ENCODE assay signal across 7 cellular contexts in the genomic region with DNA sequence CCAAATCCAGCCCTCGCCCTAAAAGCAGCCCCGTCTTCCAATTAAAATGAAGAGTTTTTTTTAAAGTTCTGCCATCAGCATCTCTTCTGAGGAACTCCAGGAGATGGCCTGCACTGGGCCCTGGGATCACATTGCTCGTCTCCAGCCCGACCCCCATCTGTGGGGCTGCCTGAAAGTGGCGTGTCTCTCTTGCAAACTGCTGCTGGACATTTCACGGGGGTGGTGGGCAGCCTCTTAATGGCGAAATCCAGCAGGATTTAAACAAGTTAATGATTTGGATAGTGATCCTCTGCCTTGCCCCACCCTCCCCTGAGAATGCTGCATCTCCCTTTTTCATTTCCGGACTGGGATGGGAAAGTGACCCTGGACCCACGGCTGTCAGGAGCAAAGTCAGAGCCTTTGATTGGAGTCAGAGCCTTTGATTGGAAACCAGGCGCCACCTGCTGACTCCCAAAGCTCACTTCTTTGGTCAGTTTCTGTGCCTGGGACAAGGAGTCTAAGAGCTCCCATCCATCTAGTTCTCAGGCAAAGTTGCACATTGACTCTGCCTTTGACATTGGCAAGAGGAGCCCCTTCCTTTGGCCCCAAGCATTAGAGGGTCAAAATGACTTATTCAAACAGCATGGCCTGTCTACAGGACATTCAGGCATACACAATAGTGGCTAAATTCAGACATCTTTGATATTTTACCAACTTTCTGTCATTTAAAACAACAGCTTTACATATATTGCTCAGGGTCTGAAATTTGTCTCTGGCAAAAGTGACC.
A peak's percentile ranks its signal among the peaks of the same experiment; 100 is the strongest.
DNase-seq lines count a peak whose midpoint lies in the region; ATAC-seq and TF ChIP-seq lines count a peak whose summit lies in the region.

No MANE protein-coding gene starts in this region.

- no peak for TF ChIP-seq POLR2A in esophagus muscularis mucosa (IDR thresholded peaks at IDR 0.05; ENCODE audit: low read depth)

- intact Hi-C loops in esophagus muscularis mucosa (cut with DNase I) = loop anchor here (5.0 kb wide), 2 partner anchors 225 to 555 kb away; no protein-coding TSS in a partner anchor

- no peaks in the 10 kb centered on the region for H3K36me3 ChIP-seq in esophagus muscularis mucosa

- ATAC-seq in naive B cell (ENCODE audit: low read depth in 2 of 2) (no peak), HG03342 (IDR thresholded peaks at IDR 0.05; ENCODE audit: unreplicated experiment) (no peak)

- TF ChIP-seq CTCF in esophagus muscularis mucosa (IDR thresholded peaks at IDR 0.05) = peak; percentile 58 to 72 (median 68)

- in situ Hi-C loops in KBM-7 (cut with MboI; ENCODE audit: low pct_unique_long_range_greater_than_20kb, low sequenced_read_pairs) = loop anchor here (25.0 kb wide), 1 partner anchor 570 kb away; no protein-coding TSS in a partner anchor

- no peaks in the 10 kb centered on the region for H3K36me3 Mint-ChIP-seq in naive B cell

- no peak overlapping the region for H3K27ac Mint-ChIP-seq in naive B cell

- no peaks in the 10 kb centered on the region for H3K4me1 Mint-ChIP-seq in naive B cell

- no peak overlapping the region for H3K4me3 ChIP-seq in esophagus muscularis mucosa

- no peak overlapping the region for H3K4me3 Mint-ChIP-seq in naive B cell

- 63% methylated on average over 10 of the region's 10 CpGs for WGBS in esophagus muscularis mucosa

- H3K27ac ChIP-seq in esophagus muscularis mucosa (replicated peaks in 1 of 4) = no peak overlapping the region

- DNase-seq in EH (ENCODE audit: low read depth) (peak; percentile 84), KBM-7 (peak; percentile 40), RPMI8226 (peak; percentile 38), esophagus muscularis mucosa (ENCODE audit: extremely low spot score) (peak; percentile 88), naive B cell (peak; percentile 18), cerebellar nuclear complex (lab: John Stamatoyannopoulos, UW) (no peak)

- H3K4me1 ChIP-seq in esophagus muscularis mucosa = peaks cover 0 to 4% (median 2%) of the 10 kb centered on the region in 4 donors

- no peaks in the 10 kb centered on the region for H3K27me3 ChIP-seq in esophagus muscularis mucosa

- H3K27me3 Mint-ChIP-seq in naive B cell = peaks cover 12 to 31% (median 18%) of the 10 kb centered on the region in 3 donors

- no peak for TF ChIP-seq EP300 in esophagus muscularis mucosa (IDR thresholded peaks at IDR 0.05)

- H3K9me3 ChIP-seq in esophagus muscularis mucosa = no peaks in the 10 kb centered on the region

- no peaks in the 10 kb centered on the region for H3K9me3 Mint-ChIP-seq in naive B cell

Comparison
In these comparisons a context has a peak if more than half of its experiments do, and no peak if none do; other contexts are left out.
1. DNase-seq: peak in EH (single experiment), KBM-7 (single experiment), RPMI8226 (single experiment), esophagus muscularis mucosa (single experiment) and naive B cell (single experiment); none in cerebellar nuclear complex (0 of 2).